ENCODE assay signal across 24 cellular contexts in the genomic region with DNA sequence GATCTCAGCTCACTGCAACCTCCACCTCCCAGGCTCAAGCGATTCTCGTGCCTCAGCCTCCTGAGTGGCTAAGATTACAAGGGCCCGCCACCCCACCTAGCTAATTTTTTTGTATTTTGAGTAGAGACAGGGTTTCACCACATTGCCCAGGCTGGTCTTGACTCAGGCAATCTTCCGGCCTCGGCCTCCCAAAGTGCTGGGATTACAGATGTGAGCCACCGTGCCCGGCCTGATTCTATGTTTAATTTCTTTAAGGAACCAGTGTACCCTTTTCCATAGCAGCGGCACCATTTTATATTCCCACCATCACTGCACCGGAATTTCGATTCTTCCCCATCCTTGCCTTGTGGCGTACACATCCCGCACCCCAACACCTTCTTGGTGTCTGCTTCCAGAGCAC. TPM values are rescaled to one million over a fixed set of nuclear protein-coding genes. Genes with fewer than 3 reads are reported as not detected.
DNase-seq lines count a peak whose midpoint lies in the region; ATAC-seq, FAIRE-seq and TF ChIP-seq lines count a peak whose summit lies in the region.
"Had no signal": no experiment of that assay in that cellular context is flagged by ENCODE, and none has a peak within 500 bp of the region (broad histone marks: within the 10 kb centered on the region; RNA-seq: fewer than 3 reads in every experiment).

No MANE protein-coding gene starts in this region.

- no peaks in the 10 kb centered on the region for H3K9me3 Mint-ChIP-seq in astrocyte (ENCODE audit: unreplicated experiment)

- peak overlapping the region; percentile 59 for H3K27ac Mint-ChIP-seq in astrocyte (ENCODE audit: unreplicated experiment)
- H3K27ac Mint-ChIP-seq: B cell; CD4-positive, alpha-beta T cell; CD8-positive, alpha-beta T cell had no signal

- no peak overlapping the region for H3K4ac ChIP-seq in IMR-90 (ENCODE audit: low read depth, low read length)

- BruUV-seq in IMR-90 (replicated peaks; lab: Mats Ljungman, UMichigan): no TSS peak

- H2AK9ac ChIP-seq in IMR-90 (replicated peaks; ENCODE audit: low read depth, low read length, poor library complexity): peak overlapping the region; percentile 55

- H3K23ac ChIP-seq in IMR-90 (ENCODE audit: low read depth, low read length): no peak overlapping the region

- H2AK5ac ChIP-seq in IMR-90 (ENCODE audit: low read depth, low read length): no peak overlapping the region

- H3K27ac ChIP-seq in IMR-90 (ENCODE audit: insufficient read depth, low read length) (no peak overlapping the region), astrocyte (ENCODE audit: low read depth, low read length) (no peak overlapping the region), spleen (peak overlapping the region in 5 of 8 donors; percentile 56 to 73 (median 67)), hepatocyte (no peak overlapping the region)
- H3K27ac ChIP-seq: 22Rv1; A549; BLaER1 treated with 17β-estradiol and CSF1 and Interleukin-3, amounts not matched to agents 10 nM and 100 nM; C4-2B had no signal

- no peaks in the 10 kb centered on the region for H3K9me2 ChIP-seq in hepatocyte (replicated peaks; ENCODE audit: insufficient read depth)

- TF ChIP-seq CTCF in IMR-90 (conservative IDR thresholded peaks at IDR 0.05; ENCODE audit: low read depth, low read length) (no peak), astrocyte (IDR thresholded peaks at IDR 0.05; ENCODE audit: insufficient read depth, low read depth, low read length) (no peak), spleen (IDR thresholded peaks at IDR 0.05 in 8 of 11, conservative IDR thresholded peaks at IDR 0.05 in 3 of 11) (no peak), hepatocyte (IDR thresholded peaks at IDR 0.05; ENCODE audit: poor library complexity) (no peak)

- intact Hi-C loops in IMR-90 (cut with micrococcal nuclease): no loop called here
- intact Hi-C loops in spleen (cut with DNase I; ENCODE audit: low total_unique reads): no loop called here

- WGBS in IMR-90 (ENCODE audit: extremely low coverage in 2 of 2, insufficient read length in 1 of 2), 2 experiments: 100% methylated on average over 4 of the region's 12 CpGs; no CpG with 5 or more reads in 1 of the 2 experiments
- 93 to 99% (median 96%) methylated on average over 12 of the region's 12 CpGs for WGBS in spleen, 5 donors
- WGBS in hepatocyte (ENCODE audit: low lambda C conversion rate, missing lambda C conversion rate): 96% methylated on average over 12 of the region's 12 CpGs

- H2BK5ac ChIP-seq in IMR-90 (ENCODE audit: low read depth, low read length, poor library complexity, severe bottlenecking): no peak overlapping the region

- H3K9ac ChIP-seq in IMR-90 (ENCODE audit: low read depth, low read length) (no peak overlapping the region), astrocyte (ENCODE audit: low read length) (no peak overlapping the region)
- H3K9ac ChIP-seq: BLaER1 treated with 17β-estradiol and CSF1 and Interleukin-3, amounts not matched to agents 10 nM and 100 nM had no signal

- TF ChIP-seq RAD21 in IMR-90 (IDR thresholded peaks at IDR 0.05; ENCODE audit: low read length): no peak

- no peak overlapping the region for H2BK20ac ChIP-seq in IMR-90 (ENCODE audit: low read depth, low read length)

- no peaks in the 10 kb centered on the region for H3K9me1 ChIP-seq in IMR-90 (ENCODE audit: insufficient read depth, low read length)

- H3K4me3 Mint-ChIP-seq in astrocyte (ENCODE audit: unreplicated experiment): no peak overlapping the region
- H3K4me3 Mint-ChIP-seq: B cell; CD4-positive, alpha-beta T cell; CD8-positive, alpha-beta T cell had no signal

- no peaks in the 10 kb centered on the region for H3K4me1 Mint-ChIP-seq in astrocyte (ENCODE audit: low read depth, unreplicated experiment)
- H3K4me1 Mint-ChIP-seq: B cell had no signal

- peaks cover 2% of the 10 kb centered on the region for H3K27me3 Mint-ChIP-seq in astrocyte (ENCODE audit: low read depth, unreplicated experiment)
- H3K27me3 Mint-ChIP-seq: B cell; CD4-positive, alpha-beta T cell had no signal

- no peak for FAIRE-seq in astrocyte (lab: Jason Lieb, UNC)
- FAIRE-seq: A549, D721Med, GM12878, GM12892, GM18507 had no signal

- DNase-seq in IMR-90: no peak
- no peak for DNase-seq in astrocyte (ENCODE audit: low read depth)
- DNase-seq in mesenteric fat pad (ENCODE audit: low spot score): peak; percentile 75
- no peak for DNase-seq in spleen
- DNase-seq in NK-92 (lab: John Stamatoyannopoulos, UW; ENCODE audit: unreplicated experiment): no peak
- DNase-seq in NCI-H128 (lab: John Stamatoyannopoulos, UW; ENCODE audit: unreplicated experiment): no peak
- no peak for DNase-seq in hepatocyte (ENCODE audit: low spot score)
- DNase-seq: AML-193; Caco-2; Calu3; CD4-positive, alpha-beta T cell; CD8-positive, alpha-beta T cell; DND-41; EL; GDM1 had no signal

- H3K79me1 ChIP-seq in IMR-90 (ENCODE audit: low read depth in 1 of 2, low read length in 2 of 2): no peaks in the 10 kb centered on the region

- no peak for ATAC-seq in IMR-90 (ENCODE audit: low read depth)
- ATAC-seq: A549; CD8-positive, alpha-beta T cell; GM12878 had no signal

- H3K4me2 ChIP-seq in IMR-90 (ENCODE audit: low read depth, low read length): no peak overlapping the region
- H3K4me2 ChIP-seq in astrocyte (ENCODE audit: low read length): no peak overlapping the region
- H3K4me2 ChIP-seq in hepatocyte: no peak overlapping the region
- H3K4me2 ChIP-seq: A549; BLaER1 treated with 17β-estradiol and CSF1 and Interleukin-3, amounts not matched to agents 10 nM and 100 nM had no signal

- H3K79me2 ChIP-seq in astrocyte (ENCODE audit: insufficient read depth, low read length): no peaks in the 10 kb centered on the region
- no peaks in the 10 kb centered on the region for H3K79me2 ChIP-seq in hepatocyte

- H2BK120ac ChIP-seq in IMR-90 (ENCODE audit: low read depth, low read length): no peak overlapping the region

- H3K14ac ChIP-seq in IMR-90 (replicated peaks; ENCODE audit: low read depth, low read length): no peak overlapping the region

- in situ Hi-C loops in IMR-90 (cut with MboI; ENCODE audit: low sequenced_read_pairs): no loop called here

- H3K27me3 ChIP-seq in IMR-90 (ENCODE audit: control insufficient read depth, insufficient read depth, low read length) (no peaks in the 10 kb centered on the region), astrocyte (ENCODE audit: insufficient read depth, low read length) (no peaks in the 10 kb centered on the region), spleen (replicated peaks in 1 of 7) (no peaks in the 10 kb centered on the region), hepatocyte (no peaks in the 10 kb centered on the region)
- H3K27me3 ChIP-seq: BLaER1 treated with 17β-estradiol and CSF1 and Interleukin-3, amounts not matched to agents 10 nM and 100 nM had no signal

- no peak for TF ChIP-seq POLR2A in IMR-90 (IDR thresholded peaks at IDR 0.05; ENCODE audit: low read depth, low read length)
- TF ChIP-seq POLR2A in spleen (IDR thresholded peaks at IDR 0.05): no peak

- H4K5ac ChIP-seq in IMR-90 (ENCODE audit: low read depth, low read length): no peak overlapping the region

- no peak overlapping the region for H3K18ac ChIP-seq in IMR-90 (ENCODE audit: low read depth, low read length)

- H3K4me1 ChIP-seq in IMR-90 (ENCODE audit: control insufficient read depth, insufficient read depth, low read length) (no peaks in the 10 kb centered on the region), astrocyte (ENCODE audit: insufficient read depth, low read length) (no peaks in the 10 kb centered on the region), spleen (peaks cover 0 to 23% (median 0%) of the 10 kb centered on the region in 6 donors), hepatocyte (ENCODE audit: insufficient read depth) (no peaks in the 10 kb centered on the region)
- H3K4me1 ChIP-seq: A549, Caco-2 had no signal

- H3K36me3 Mint-ChIP-seq in astrocyte (ENCODE audit: low read depth, unreplicated experiment): no peaks in the 10 kb centered on the region
- H3K36me3 Mint-ChIP-seq: CD8-positive, alpha-beta T cell had no signal

- CTCF ChIA-PET in IMR-90 (lab: Yijun Ruan, JAX): no interaction called here

- H2BK15ac ChIP-seq in IMR-90 (ENCODE audit: low read depth, low read length): no peak overlapping the region

- dilution Hi-C loops in IMR-90 (cut with HindIII; ENCODE audit: low sequenced_read_pairs, unreplicated experiment): no loop called here

- H2AFZ ChIP-seq in IMR-90 (replicated peaks; ENCODE audit: low read length, poor library complexity): no peak overlapping the region
- no peak overlapping the region for H2AFZ ChIP-seq in astrocyte (ENCODE audit: low read depth, low read length)
- H2AFZ ChIP-seq in hepatocyte: no peak overlapping the region

- H4K20me1 ChIP-seq in IMR-90 (ENCODE audit: insufficient read depth, low read length): no peaks in the 10 kb centered on the region
- H4K20me1 ChIP-seq in astrocyte (ENCODE audit: insufficient read depth, low read length): no peaks in the 10 kb centered on the region
- no peaks in the 10 kb centered on the region for H4K20me1 ChIP-seq in hepatocyte (ENCODE audit: insufficient read depth, poor library complexity, severe bottlenecking)
- H4K20me1 ChIP-seq: BLaER1 treated with 17β-estradiol and CSF1 and Interleukin-3, amounts not matched to agents 10 nM and 100 nM had no signal

- POLR2A ChIA-PET in IMR-90 (lab: Charles Lee; ENCODE audit: unreplicated experiment): interaction anchor here (0.6 kb wide), 1 partner anchor 130 kb away, joined by 5 read pairs; no protein-coding TSS in a partner anchor

- no peaks in the 10 kb centered on the region for H3K9me3 ChIP-seq in IMR-90 (ENCODE audit: control insufficient read depth, insufficient read depth, low read length)
- H3K9me3 ChIP-seq in astrocyte (ENCODE audit: insufficient read depth, low read depth, low read length): no peaks in the 10 kb centered on the region
- H3K9me3 ChIP-seq in spleen: no peaks in the 10 kb centered on the region
- H3K9me3 ChIP-seq in hepatocyte (ENCODE audit: low read depth): no peaks in the 10 kb centered on the region
- H3K9me3 ChIP-seq: A549, Caco-2 had no signal

- H3K36me3 ChIP-seq in IMR-90 (ENCODE audit: control insufficient read depth, insufficient read depth, low read length) (no peaks in the 10 kb centered on the region), astrocyte (ENCODE audit: insufficient read depth, low read length) (no peaks in the 10 kb centered on the region), spleen (no peaks in the 10 kb centered on the region), hepatocyte (replicated peaks; ENCODE audit: insufficient read depth, low read depth) (no peaks in the 10 kb centered on the region)
- H3K36me3 ChIP-seq: BLaER1 treated with 17β-estradiol and CSF1 and Interleukin-3, amounts not matched to agents 10 nM and 100 nM had no signal

- H4K8ac ChIP-seq in IMR-90 (ENCODE audit: low read depth in 2 of 2, low read length in 2 of 2): no peak overlapping the region

- H3K56ac ChIP-seq in IMR-90 (ENCODE audit: extremely low read depth, insufficient read depth, low read length): no peak overlapping the region

- no peak overlapping the region for H4K91ac ChIP-seq in IMR-90 (ENCODE audit: insufficient read depth, low read depth, low read length)

- no peak overlapping the region for H3K4me3 ChIP-seq in IMR-90 (ENCODE audit: insufficient read depth, low read depth, low read length)
- H3K4me3 ChIP-seq in astrocyte (ENCODE audit: insufficient read depth, low read depth, low read length): no peak overlapping the region
- H3K4me3 ChIP-seq in spleen: no peak overlapping the region
- no peak overlapping the region for H3K4me3 ChIP-seq in hepatocyte
- H3K4me3 ChIP-seq: A549; BLaER1 treated with 17β-estradiol and CSF1 and Interleukin-3, amounts not matched to agents 10 nM and 100 nM; GM12878 had no signal

RNA-seq across cellular contexts. Expression of gene INSR, which starts 17.7 kb away (rescaled TPM):
- total RNA-seq in IMR-90 (2012; rRNA removed) (7.9 and 8.3 TPM in 2 replicates), astrocyte (7.9 and 9.2 TPM in 2 replicates), mesenteric fat pad (75.5 TPM), spleen (100 to 1,000 TPM; 202 to 467 (median 368) TPM), hepatocyte (49.9 and 59.0 TPM in 2 replicates)
- polyA plus RNA-seq in IMR-90 (2012; rRNA removed) (2.7 and 2.8 TPM in 2 replicates), spleen (10 to 100 TPM in 2 of 3 donors, 1 to 10 TPM in 1; 7.6 to 21.5 (median 20.7) TPM), hepatocyte (17.0 and 17.7 TPM in 2 replicates)
- 1.8 and 2.4 TPM in 2 replicates for polyA plus RNA-seq in IMR-90 (2012; cell fraction: cytosol; rRNA removed)
- polyA plus RNA-seq in IMR-90 (2012; cell fraction: nucleus; rRNA removed; ENCODE audit: low replicate concordance): 4.6 and 6.0 TPM in 2 replicates

RNA-seq across cellular contexts. Expression of gene ARHGEF18, which starts 36.8 kb away (rescaled TPM):
- total RNA-seq in IMR-90 (2012; rRNA removed) (12.4 and 14.2 TPM in 2 replicates), astrocyte (44.6 and 45.2 TPM in 2 replicates), mesenteric fat pad (18.4 TPM), spleen (10 to 100 TPM; 60.2 to 79.8 (median 71.1) TPM), hepatocyte (43.0 and 50.3 TPM in 2 replicates)
- polyA plus RNA-seq in IMR-90 (2012; rRNA removed) (11.6 and 13.7 TPM in 2 replicates), spleen (10 to 100 TPM; 24.3 to 56.9 (median 38.1) TPM), hepatocyte (35.9 and 36.7 TPM in 2 replicates)
- polyA plus RNA-seq in IMR-90 (2012; cell fraction: cytosol; rRNA removed): 10.0 and 12.8 TPM in 2 replicates
- polyA plus RNA-seq in IMR-90 (2012; cell fraction: nucleus; rRNA removed; ENCODE audit: low replicate concordance): 26.8 and 39.1 TPM in 2 replicates

Comparison
In these comparisons a context has a peak if more than half of its experiments do, and no peak if none do; other contexts are left out.
1. H3K27ac ChIP-seq: peak in spleen (5 of 8); none in IMR-90 (single experiment), astrocyte (single experiment) and hepatocyte (single experiment).